21 cellular contexts compared by ENCODE assay signal in genomic region chr11:84022695-84023094, GRCh38.
DNase-seq lines count a peak whose midpoint lies in the region; ATAC-seq and TF ChIP-seq lines count a peak whose summit lies in the region.
"Had no signal": no experiment of that assay in that cellular context is flagged by ENCODE, and none has a peak within 500 bp of the region (broad histone marks: within the 10 kb centered on the region; RNA-seq: fewer than 3 reads in every experiment).

No MANE protein-coding gene starts in this region.

- intact Hi-C loops in posterior cingulate gyrus (cut with DNase I): loop anchor here (10.0 kb wide), 2 partner anchors 62 to 188 kb away; no protein-coding TSS in a partner anchor

- ATAC-seq in HG03159 (IDR thresholded peaks at IDR 0.05; ENCODE audit: unreplicated experiment) (no peak), HG03342 (IDR thresholded peaks at IDR 0.05; ENCODE audit: unreplicated experiment) (no peak)

- H3K9me3 ChIP-seq in endodermal cell (ENCODE audit: control insufficient read depth, low read length): no peaks in the 10 kb centered on the region
- H3K9me3 ChIP-seq: BLaER1 treated with 17β-estradiol and CSF1 and Interleukin-3, amounts not matched to agents 10 nM and 100 nM; HAP-1; SJSA1 had no signal

- H3K4me3 ChIP-seq in endodermal cell (ENCODE audit: low read length): no peak overlapping the region
- H3K4me3 ChIP-seq: BLaER1 treated with 17β-estradiol and CSF1 and Interleukin-3, amounts not matched to agents 10 nM and 100 nM; HAP-1; PC-9; SJSA1 had no signal

- H3K9me3 Mint-ChIP-seq in endodermal cell: no peaks in the 10 kb centered on the region
- H3K9me3 Mint-ChIP-seq in neural crest cell: no peaks in the 10 kb centered on the region
- H3K9me3 Mint-ChIP-seq: IgD-negative memory B cell had no signal

- H3K27ac Mint-ChIP-seq in endodermal cell: peak overlapping the region; percentile 31
- H3K27ac Mint-ChIP-seq in neural crest cell (ENCODE audit: unreplicated experiment): peak overlapping the region; percentile 90
- H3K27ac Mint-ChIP-seq: CD8-positive, alpha-beta memory T cell; IgD-negative memory B cell had no signal

- H3K4me1 Mint-ChIP-seq in endodermal cell (peaks cover 15% of the 10 kb centered on the region), neural crest cell (peaks cover 28% of the 10 kb centered on the region)
- H3K4me1 Mint-ChIP-seq: CD8-positive, alpha-beta memory T cell; IgD-negative memory B cell had no signal

- no peaks in the 10 kb centered on the region for H3K27me3 ChIP-seq in endodermal cell (ENCODE audit: control insufficient read depth, insufficient read depth, low read length, poor library complexity, severe bottlenecking)
- H3K27me3 ChIP-seq: BLaER1 treated with 17β-estradiol and CSF1 and Interleukin-3, amounts not matched to agents 10 nM and 100 nM; SJSA1 had no signal

- no peaks in the 10 kb centered on the region for H3K36me3 ChIP-seq in endodermal cell (ENCODE audit: control insufficient read depth, insufficient read depth, low read length)
- H3K36me3 ChIP-seq: BLaER1 treated with 17β-estradiol and CSF1 and Interleukin-3, amounts not matched to agents 10 nM and 100 nM; HAP-1; SJSA1 had no signal

- H3K9ac ChIP-seq in endodermal cell (ENCODE audit: extremely low read depth, low read length, poor library complexity, severe bottlenecking): no peak overlapping the region
- H3K9ac ChIP-seq: BLaER1 treated with 17β-estradiol and CSF1 and Interleukin-3, amounts not matched to agents 10 nM and 100 nM had no signal

- DNase-seq in NCI-H345 treated with DMSO at 0.1 percent for 48 hours (lab: John Stamatoyannopoulos, UW; ENCODE audit: unreplicated experiment) (peak; percentile 9), NCI-H345 (lab: John Stamatoyannopoulos, UW) (no peak), endodermal cell (no peak), neural crest cell (ENCODE audit: low read depth, low spot score) (no peak), NCI-H1092 treated with DMSO at 0.1 percent for 48 hours (lab: John Stamatoyannopoulos, UW) (no peak), posterior cingulate gyrus (no peak)
- DNase-seq: 8988T; CD8-positive, alpha-beta memory T cell; DMS79 treated with DMSO at 0.1 percent for 48 hours; Kasumi-1; MM.1S; NCI-H1105; NCI-H187 treated with DMSO at 0.1 percent for 48 hours; NCI-H510A treated with DMSO at 0.1 percent for 48 hours; PC-9 had no signal

- TF ChIP-seq CTCF in endodermal cell (conservative IDR thresholded peaks at IDR 0.05): no peak
- TF ChIP-seq CTCF in neural crest cell (conservative IDR thresholded peaks at IDR 0.05): no peak

- H3K36me3 Mint-ChIP-seq in endodermal cell (ENCODE audit: low read depth) (no peaks in the 10 kb centered on the region), neural crest cell (ENCODE audit: low read depth) (no peaks in the 10 kb centered on the region)
- H3K36me3 Mint-ChIP-seq: CD8-positive, alpha-beta memory T cell; IgD-negative memory B cell had no signal

- H3K4me3 Mint-ChIP-seq in endodermal cell (no peak overlapping the region), neural crest cell (peak overlapping the region; percentile 60)
- H3K4me3 Mint-ChIP-seq: CD8-positive, alpha-beta memory T cell; IgD-negative memory B cell had no signal

- peaks cover 4% of the 10 kb centered on the region for H3K4me1 ChIP-seq in endodermal cell (ENCODE audit: control insufficient read depth, insufficient read depth, low read length)
- H3K4me1 ChIP-seq: BLaER1 treated with 17β-estradiol and CSF1 and Interleukin-3, amounts not matched to agents 10 nM and 100 nM had no signal

- H3K27ac ChIP-seq in endodermal cell (ENCODE audit: low read depth, low read length): peak overlapping the region; percentile 92
- H3K27ac ChIP-seq: BLaER1 treated with 17β-estradiol and CSF1 and Interleukin-3, amounts not matched to agents 10 nM and 100 nM; PC-9; SJSA1 had no signal

- H3K27me3 Mint-ChIP-seq in endodermal cell (ENCODE audit: insufficient read depth) (no peaks in the 10 kb centered on the region), neural crest cell (ENCODE audit: low read depth) (no peaks in the 10 kb centered on the region)
- H3K27me3 Mint-ChIP-seq: CD8-positive, alpha-beta memory T cell had no signal
